ENCODE assay signal across 1 cellular context in the genomic region with DNA sequence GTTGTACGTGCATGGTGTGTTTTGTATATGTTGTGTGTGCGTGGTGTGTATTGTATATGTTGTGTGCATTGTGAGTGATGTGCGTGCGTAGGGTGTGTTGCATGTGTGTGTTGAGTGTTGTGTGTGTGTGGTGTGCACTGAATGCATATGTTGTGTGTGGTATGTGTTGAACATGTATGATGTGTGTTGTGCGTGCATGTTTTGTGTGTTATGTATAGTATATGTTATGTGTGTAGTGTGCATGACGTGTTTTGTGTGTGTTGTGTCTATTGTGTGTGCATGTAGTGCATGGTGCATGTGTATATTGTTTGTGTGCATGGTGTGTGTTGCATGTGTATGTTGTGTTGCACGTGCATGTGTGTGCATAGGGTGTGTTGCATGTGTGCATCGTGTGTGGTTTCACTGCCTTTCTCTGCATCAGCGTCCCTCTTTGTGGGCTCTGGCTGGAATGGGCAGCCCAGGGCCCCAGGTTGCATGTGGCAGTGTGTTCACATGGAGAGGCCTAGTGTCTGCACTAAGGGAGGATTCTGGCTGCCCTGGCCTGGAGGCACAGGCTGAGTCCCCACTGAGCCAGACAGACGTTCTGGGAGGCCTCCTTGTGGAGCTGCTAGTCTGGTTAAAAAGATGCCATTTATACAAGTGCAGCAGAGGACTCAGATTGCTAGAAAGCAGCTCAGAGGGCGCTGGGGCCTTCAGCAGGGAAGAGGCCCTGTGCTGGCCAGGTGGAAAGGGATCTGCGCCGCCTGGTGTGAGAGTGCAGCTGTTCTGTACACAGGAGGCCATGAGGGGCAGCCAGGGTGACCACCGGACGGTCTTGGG.
TF ChIP-seq lines count a peak whose summit lies in the region.

No MANE protein-coding gene starts in this region.

TF ChIP-seq in H1, 55 proteins besides CTCF, POLR2A, EP300 and RAD21 (continued from another document):
- TF ChIP-seq BRCA1 (IDR thresholded peaks at IDR 0.05; ENCODE audit: low read depth, low read length) (no peak), POU5F1 (IDR thresholded peaks at IDR 0.05; ENCODE audit: low read depth, low read length) (no peak)
